9 cellular contexts compared by ENCODE assay signal in genomic region chr13:49374585-49375290, GRCh38.
DNase-seq lines count a peak whose midpoint lies in the region; ATAC-seq, FAIRE-seq and TF ChIP-seq lines count a peak whose summit lies in the region.
"Had no signal": no experiment of that assay in that cellular context is flagged by ENCODE, and none has a peak within 500 bp of the region (broad histone marks: within the 10 kb centered on the region; RNA-seq: fewer than 3 reads in every experiment).

No MANE protein-coding gene starts in this region.

- H3K27me3 ChIP-seq in right cardiac atrium (ENCODE audit: control insufficient read depth, insufficient read depth): no peaks in the 10 kb centered on the region

- H3K4me3 ChIP-seq in fibroblast of mammary gland (ENCODE audit: control insufficient read depth, low read depth, low read length) (no peak overlapping the region), right cardiac atrium (ENCODE audit: low read length) (no peak overlapping the region)

- DNase-seq in RCC 7860 (ENCODE audit: low spot score) (peak; percentile 71), fibroblast of mammary gland (ENCODE audit: low read depth) (peak; percentile 89), NCI-H1092 (lab: John Stamatoyannopoulos, UW) (no peak), right cardiac atrium (no peak), cerebellum (ENCODE audit: low spot score) (no peak)
- DNase-seq in stimulated activated effector memory CD8-positive, alpha-beta T cell treated with anti-CD3 and anti-CD28 coated beads, Interleukin-12 subunit alpha, Interleukin-12 subunit beta, amount 100 ng/mL, for 72 hours (ENCODE audit: low spot score in 2 of 2): no peak
- DNase-seq: activated CD4-positive, alpha-beta T cell treated with anti-CD3 and anti-CD28 coated beads for 4 hours; aorta had no signal

- no peaks in the 10 kb centered on the region for H3K9me3 Mint-ChIP-seq in stimulated activated effector memory CD8-positive, alpha-beta T cell treated with anti-CD3 and anti-CD28 coated beads, Interleukin-12 subunit alpha, Interleukin-12 subunit beta, amount 100 ng/mL, for 72 hours

- no peak overlapping the region for H3K4me3 Mint-ChIP-seq in stimulated activated effector memory CD8-positive, alpha-beta T cell treated with anti-CD3 and anti-CD28 coated beads, Interleukin-12 subunit alpha, Interleukin-12 subunit beta, amount 100 ng/mL, for 72 hours

- H3K4me1 ChIP-seq in right cardiac atrium (ENCODE audit: control insufficient read depth, insufficient read depth, low read length): no peaks in the 10 kb centered on the region

- intact Hi-C loops in right cardiac atrium (cut with DNase I): no loop called here

- H3K27ac Mint-ChIP-seq in stimulated activated effector memory CD8-positive, alpha-beta T cell treated with anti-CD3 and anti-CD28 coated beads, Interleukin-12 subunit alpha, Interleukin-12 subunit beta, amount 100 ng/mL, for 72 hours: no peak overlapping the region

- H3K4me1 Mint-ChIP-seq in stimulated activated effector memory CD8-positive, alpha-beta T cell treated with anti-CD3 and anti-CD28 coated beads, Interleukin-12 subunit alpha, Interleukin-12 subunit beta, amount 100 ng/mL, for 72 hours: no peaks in the 10 kb centered on the region

- no peak overlapping the region for H3K27ac ChIP-seq in right cardiac atrium (ENCODE audit: low read length)

- FAIRE-seq in RCC 7860 (lab: Jason Lieb, UNC): peak; percentile 95

- no peaks in the 10 kb centered on the region for H3K9me3 ChIP-seq in right cardiac atrium (ENCODE audit: control insufficient read depth, low read length)

- ATAC-seq in GM21576 (IDR thresholded peaks at IDR 0.05; ENCODE audit: unreplicated experiment) (peak; percentile 43), right cardiac atrium (no peak)
- ATAC-seq in stimulated activated effector memory CD8-positive, alpha-beta T cell treated with anti-CD3 and anti-CD28 coated beads, Interleukin-12 subunit alpha, Interleukin-12 subunit beta, amount 100 ng/mL, for 72 hours: peak; percentile 71

- TF ChIP-seq CTCF in fibroblast of mammary gland (conservative IDR thresholded peaks at IDR 0.05; ENCODE audit: control insufficient read depth, insufficient read depth, low read depth, low read length): no peak

- 72% methylated on average over 4 of the region's 4 CpGs for WGBS in right cardiac atrium

- no peaks in the 10 kb centered on the region for H3K36me3 Mint-ChIP-seq in stimulated activated effector memory CD8-positive, alpha-beta T cell treated with anti-CD3 and anti-CD28 coated beads, Interleukin-12 subunit alpha, Interleukin-12 subunit beta, amount 100 ng/mL, for 72 hours

Comparison
In these comparisons a context has a peak if more than half of its experiments do, and no peak if none do; other contexts are left out.
1. ATAC-seq: peak in GM21576 (single experiment) and stimulated activated effector memory CD8-positive, alpha-beta T cell treated with anti-CD3 and anti-CD28 coated beads, Interleukin-12 subunit alpha, Interleukin-12 subunit beta, amount 100 ng/mL, for 72 hours (single experiment); none in right cardiac atrium (0 of 2).
2. DNase-seq: peak in RCC 7860 (single experiment) and fibroblast of mammary gland (single experiment); none in stimulated activated effector memory CD8-positive, alpha-beta T cell treated with anti-CD3 and anti-CD28 coated beads, Interleukin-12 subunit alpha, Interleukin-12 subunit beta, amount 100 ng/mL, for 72 hours (0 of 2), NCI-H1092 (single experiment), right cardiac atrium (0 of 3) and cerebellum (single experiment).